In genomic region chr3:39811561-39811960, GRCh38 we compare ENCODE assay signal across 14 cellular contexts. TPM values are rescaled to one million over a fixed set of nuclear protein-coding genes. Genes with fewer than 3 reads are reported as not detected.
DNase-seq lines count a peak whose midpoint lies in the region; ATAC-seq, FAIRE-seq and TF ChIP-seq lines count a peak whose summit lies in the region.
"Had no signal": no experiment of that assay in that cellular context is flagged by ENCODE, and none has a peak within 500 bp of the region (broad histone marks: within the 10 kb centered on the region; RNA-seq: fewer than 3 reads in every experiment).

No MANE protein-coding gene starts in this region.

- no peaks in the 10 kb centered on the region for H3K36me3 ChIP-seq in small intestine (ENCODE audit: control insufficient read depth in 2 of 2, insufficient read depth in 2 of 2, low read length in 2 of 2)

- H3K36me3 Mint-ChIP-seq in neural crest cell (ENCODE audit: low read depth), result no peaks in the 10 kb centered on the region
- H3K36me3 Mint-ChIP-seq: CD8-positive, alpha-beta T cell; IgD-negative memory B cell had no signal

- FAIRE-seq in small intestine (lab: Jason Lieb, UNC), result no peak
- FAIRE-seq: A204.1 had no signal

- ATAC-seq in GM19035 (IDR thresholded peaks at IDR 0.05; ENCODE audit: unreplicated experiment), result no peak
- ATAC-seq: CD8-positive, alpha-beta T cell had no signal

- peaks cover 0 to 2% of the 10 kb centered on the region in 2 donors for H3K4me1 ChIP-seq in small intestine (ENCODE audit: control insufficient read depth in 2 of 2, insufficient read depth in 1 of 2, low read depth in 1 of 2, low read length in 1 of 2)

- no peak for TF ChIP-seq CTCF in VCaP (conservative IDR thresholded peaks at IDR 0.05)
- no peak for TF ChIP-seq CTCF in neural crest cell (conservative IDR thresholded peaks at IDR 0.05)

- peaks cover 86% of the 10 kb centered on the region for H3K27me3 Mint-ChIP-seq in neural crest cell (ENCODE audit: low read depth)

- peaks cover 3 to 21% of the 10 kb centered on the region in 2 donors for H3K27me3 ChIP-seq in small intestine (ENCODE audit: control insufficient read depth in 2 of 2, insufficient read depth in 2 of 2, low read length in 2 of 2)

- no peak overlapping the region for H3K27ac Mint-ChIP-seq in neural crest cell (ENCODE audit: unreplicated experiment)
- H3K27ac Mint-ChIP-seq: CD14-positive monocyte; CD8-positive, alpha-beta T cell; IgD-negative memory B cell had no signal

- DNase-seq in G401 (ENCODE audit: low spot score) (peak; percentile 57), dermis blood vessel endothelial cell (peak; percentile 13), neural crest cell (ENCODE audit: low read depth, low spot score) (no peak), small intestine (no peak), putamen (ENCODE audit: low spot score) (no peak), DMS53 treated with DMSO at 0.1 percent for 48 hours (lab: John Stamatoyannopoulos, UW; ENCODE audit: unreplicated experiment) (no peak)
- DNase-seq: CD8-positive, alpha-beta T cell; COR-L47; GM23248 had no signal

- H3K4me3 ChIP-seq in small intestine (ENCODE audit: low read depth in 1 of 2, low read length in 2 of 2), result no peak overlapping the region
- H3K4me3 ChIP-seq: GM23248 had no signal

- H3K27ac ChIP-seq in VCaP (peak overlapping the region; percentile 91; the same call in 1 of the 2 replicates), small intestine (ENCODE audit: low read depth in 1 of 2, low read length in 1 of 2) (no peak overlapping the region)
- H3K27ac ChIP-seq: GM23248 had no signal

- no peaks in the 10 kb centered on the region for H3K9me3 ChIP-seq in small intestine (ENCODE audit: control insufficient read depth, low read depth)

- H3K4me1 Mint-ChIP-seq in neural crest cell, result peaks cover 19% of the 10 kb centered on the region

- WGBS in small intestine, 3 donors, result 86 to 90% (median 88%) methylated on average over 9 of the region's 9 CpGs

- H3K9me3 Mint-ChIP-seq in neural crest cell, result no peaks in the 10 kb centered on the region
- H3K9me3 Mint-ChIP-seq: CD8-positive, alpha-beta T cell; IgD-negative memory B cell had no signal

- H3K4me3 Mint-ChIP-seq in neural crest cell, result peak overlapping the region; percentile 80
- H3K4me3 Mint-ChIP-seq: CD8-positive, alpha-beta T cell had no signal

- in situ Hi-C loops in G401 (cut with HindIII; ENCODE audit: low sequenced_read_pairs), result no loop called here

RNA-seq across cellular contexts. Expression of gene MYRIP, which starts 2.2 kb away (rescaled TPM):
- total RNA-seq in G401 (2014; rRNA removed; shearing (Covaris generic)), result not detected in 2 replicates
- total RNA-seq in dermis blood vessel endothelial cell (30.0 and 32.2 TPM in 2 replicates), neural crest cell (0.48 and 0.54 TPM in 2 replicates)
- 1 to 10 TPM in 1 of 3 donors, under 1 TPM in 2; 0.81 to 4.5 (median 0.89) TPM for polyA plus RNA-seq in small intestine
- total RNA-seq: CD8-positive, alpha-beta T cell had no signal
- polyA plus RNA-seq: CD14-positive monocyte had no signal

Comparison
In these comparisons a context has a peak if more than half of its experiments do, and no peak if none do; other contexts are left out.
1. DNase-seq: peak in G401 (single experiment) and dermis blood vessel endothelial cell (single experiment); none in neural crest cell (single experiment), small intestine (single experiment), putamen (single experiment) and DMS53 treated with DMSO at 0.1 percent for 48 hours (single experiment).
2. RNA of gene MYRIP, which starts 2.2 kb away (total RNA-seq): 30.0 to 32.2 TPM in dermis blood vessel endothelial cell; 0.48 to 0.54 TPM in neural crest cell and not detected in G401; every median in the first group is over 10 times any median in the second.